29 cellular contexts compared by ENCODE assay signal in genomic region chr12:48036818-48037217, GRCh38. TPM values are rescaled to one million over a fixed set of nuclear protein-coding genes. Genes with fewer than 3 reads are reported as not detected.
DNase-seq lines count a peak whose midpoint lies in the region; ATAC-seq, FAIRE-seq and TF ChIP-seq lines count a peak whose summit lies in the region.
"Had no signal": no experiment of that assay in that cellular context is flagged by ENCODE, and none has a peak within 500 bp of the region (broad histone marks: within the 10 kb centered on the region; RNA-seq: fewer than 3 reads in every experiment).

No MANE protein-coding gene starts in this region.

- H2AFZ ChIP-seq in H9 (ENCODE audit: low read length) (no peak overlapping the region), astrocyte (ENCODE audit: low read depth, low read length) (no peak overlapping the region)

- H2BK5ac ChIP-seq in H9 (ENCODE audit: insufficient read length, low read length): no peak overlapping the region

- H3K9ac ChIP-seq in H9 (ENCODE audit: extremely low read depth, insufficient read length, low read length): no peak overlapping the region
- H3K9ac ChIP-seq in astrocyte (ENCODE audit: low read length): no peak overlapping the region

- H3K4me3 Mint-ChIP-seq in H9 (peak overlapping the region; percentile 12 to 61; a peak in 3 of 5 replicates), astrocyte (ENCODE audit: unreplicated experiment) (no peak overlapping the region), osteocyte (ENCODE audit: unreplicated experiment) (peak overlapping the region; percentile 49)
- H3K4me3 Mint-ChIP-seq: activated CD4-positive, alpha-beta T cell treated with anti-CD3 and anti-CD28 coated beads for 36 hours; activated T-cell treated with anti-CD3 and anti-CD28 coated beads, Interleukin-2, amount 50 U/mL, for 24 hours; CD8-positive, alpha-beta memory T cell had no signal

- H3K4me3 ChIP-seq in astrocyte (ENCODE audit: insufficient read depth, low read depth, low read length) (no peak overlapping the region), iPS-18c (ENCODE audit: insufficient read depth, low read depth, low read length) (peak overlapping the region; percentile 34; the same call in 1 of the 2 replicates), upper lobe of right lung (no peak overlapping the region)
- H3K4me3 ChIP-seq: stomach, tibial artery had no signal

- H3K79me1 ChIP-seq in H9 (ENCODE audit: insufficient read depth, low read depth, low read length, poor library complexity, severe bottlenecking): no peaks in the 10 kb centered on the region

- H2BK15ac ChIP-seq in H9 (ENCODE audit: low read depth, low read length): no peak overlapping the region

- H2BK20ac ChIP-seq in H9 (ENCODE audit: low read depth, low read length, poor library complexity, severe bottlenecking): no peak overlapping the region

- no peak overlapping the region for H2AK5ac ChIP-seq in H9 (ENCODE audit: insufficient read length, low read length)

- H3K23ac ChIP-seq in H9 (ENCODE audit: insufficient read length, low read depth, low read length): no peak overlapping the region

- ATAC-seq in upper lobe of right lung: no peak
- ATAC-seq: activated CD4-positive, alpha-beta T cell treated with anti-CD3 and anti-CD28 coated beads for 36 hours had no signal

- H3K27ac ChIP-seq in H9 (ENCODE audit: insufficient read length, low read depth, low read length) (no peak overlapping the region), astrocyte (ENCODE audit: low read depth, low read length) (no peak overlapping the region), upper lobe of right lung (no peak overlapping the region)
- H3K27ac ChIP-seq: neutrophil, stomach, tibial artery had no signal

- no peak overlapping the region for H4K5ac ChIP-seq in H9 (ENCODE audit: insufficient read length, low read depth, low read length)

- H3K56ac ChIP-seq in H9 (ENCODE audit: insufficient read length, low read depth, low read length): no peak overlapping the region

- peaks cover 87% of the 10 kb centered on the region for H3K27me3 Mint-ChIP-seq in H9 (ENCODE audit: low read depth)
- no peaks in the 10 kb centered on the region for H3K27me3 Mint-ChIP-seq in astrocyte (ENCODE audit: low read depth, unreplicated experiment)
- no peaks in the 10 kb centered on the region for H3K27me3 Mint-ChIP-seq in osteocyte (ENCODE audit: unreplicated experiment)
- H3K27me3 Mint-ChIP-seq: activated CD4-positive, alpha-beta T cell treated with anti-CD3 and anti-CD28 coated beads for 36 hours; activated T-cell treated with anti-CD3 and anti-CD28 coated beads, Interleukin-2, amount 50 U/mL, for 24 hours; CD8-positive, alpha-beta memory T cell had no signal

- H3K79me2 ChIP-seq in H9 (ENCODE audit: insufficient read depth, low read length) (no peaks in the 10 kb centered on the region), astrocyte (ENCODE audit: insufficient read depth, low read length) (no peaks in the 10 kb centered on the region)

- H3K36me3 ChIP-seq in astrocyte (ENCODE audit: insufficient read depth, low read length): no peaks in the 10 kb centered on the region
- no peaks in the 10 kb centered on the region for H3K36me3 ChIP-seq in upper lobe of right lung
- H3K36me3 ChIP-seq: BE2C, neutrophil, tibial artery had no signal

- peak overlapping the region; percentile 92 for H2BK12ac ChIP-seq in H9 (ENCODE audit: insufficient read length, low read depth, low read length)

- no peak overlapping the region for H2BK120ac ChIP-seq in H9 (ENCODE audit: low read depth, low read length, poor library complexity, severe bottlenecking)

- peaks cover 0 to 4% (median 0%) of the 10 kb centered on the region in 3 experiments; a peak in 3 of 7 replicates for H3K36me3 Mint-ChIP-seq in H9 (ENCODE audit: insufficient read depth in 1 of 3, low read depth in 3 of 3)
- no peaks in the 10 kb centered on the region for H3K36me3 Mint-ChIP-seq in astrocyte (ENCODE audit: low read depth, unreplicated experiment)
- no peaks in the 10 kb centered on the region for H3K36me3 Mint-ChIP-seq in osteocyte (ENCODE audit: unreplicated experiment)
- H3K36me3 Mint-ChIP-seq: CD8-positive, alpha-beta memory T cell had no signal

- H3K4me1 Mint-ChIP-seq in H9 (peaks cover 31 to 33% of the 10 kb centered on the region in 2 experiments), astrocyte (ENCODE audit: low read depth, unreplicated experiment) (peaks cover 15% of the 10 kb centered on the region), osteocyte (ENCODE audit: unreplicated experiment) (peaks cover 15% of the 10 kb centered on the region)

- H3K23me2 ChIP-seq in H9 (ENCODE audit: insufficient read length, low read depth, low read length, poor library complexity, severe bottlenecking): no peaks in the 10 kb centered on the region

- WGBS in H9 (ENCODE audit: extremely low coverage, insufficient read length, low lambda C conversion rate): no CpG with 5 or more reads among the region's 4 CpGs

- FAIRE-seq in astrocyte (lab: Jason Lieb, UNC): no peak
- FAIRE-seq: endothelial cell of umbilical vein, kidney had no signal

- H3K4ac ChIP-seq in H9 (ENCODE audit: low read depth, low read length): no peak overlapping the region

- 0 out of 2 replicates have a peak overlapping the region, but pooled peaks have one; percentile 32 for H3K14ac ChIP-seq in H9 (ENCODE audit: insufficient read depth, low read length)

- no peak overlapping the region for H4K8ac ChIP-seq in H9 (replicated peaks; ENCODE audit: insufficient read length, low read depth, low read length)

- no peaks in the 10 kb centered on the region for H3K9me3 ChIP-seq in H9 (ENCODE audit: control insufficient read depth, low read depth, low read length)
- no peaks in the 10 kb centered on the region for H3K9me3 ChIP-seq in astrocyte (ENCODE audit: insufficient read depth, low read depth, low read length)
- no peaks in the 10 kb centered on the region for H3K9me3 ChIP-seq in iPS-18c (ENCODE audit: control insufficient read depth, insufficient read depth, low read length)
- no peaks in the 10 kb centered on the region for H3K9me3 ChIP-seq in upper lobe of right lung
- H3K9me3 ChIP-seq: BE2C, neutrophil, stomach, tibial artery had no signal

- H3K18ac ChIP-seq in H9 (ENCODE audit: insufficient read length, low read depth, low read length): peak overlapping the region; percentile 54

- peaks cover 14% of the 10 kb centered on the region; the same call in 1 of the 2 replicates for H3K27me3 ChIP-seq in H9 (ENCODE audit: insufficient read depth, low read length)
- H3K27me3 ChIP-seq in astrocyte (ENCODE audit: insufficient read depth, low read length): no peaks in the 10 kb centered on the region
- H3K27me3 ChIP-seq in upper lobe of right lung: no peaks in the 10 kb centered on the region
- H3K27me3 ChIP-seq: BE2C, neutrophil, stomach, tibial artery had no signal

- H3K9me3 Mint-ChIP-seq in H9: no peaks in the 10 kb centered on the region
- no peaks in the 10 kb centered on the region for H3K9me3 Mint-ChIP-seq in astrocyte (ENCODE audit: unreplicated experiment)
- no peaks in the 10 kb centered on the region for H3K9me3 Mint-ChIP-seq in osteocyte (ENCODE audit: unreplicated experiment)
- H3K9me3 Mint-ChIP-seq: activated T-cell treated with anti-CD3 and anti-CD28 coated beads, Interleukin-2, amount 50 U/mL, for 24 hours; CD8-positive, alpha-beta memory T cell had no signal

- H4K20me1 ChIP-seq in H9 (ENCODE audit: control insufficient read depth, insufficient read depth, insufficient read length) (no peaks in the 10 kb centered on the region), astrocyte (ENCODE audit: insufficient read depth, low read length) (no peaks in the 10 kb centered on the region)

- DNase-seq in H9 (no peak), astrocyte (ENCODE audit: low read depth) (no peak), osteocyte (ENCODE audit: extremely low spot score, unreplicated experiment) (peak; percentile 53), SW480 (ENCODE audit: low spot score) (no peak), KBM-7 (no peak), G401 (ENCODE audit: low spot score) (no peak), upper lobe of right lung (no peak)
- DNase-seq: ACHN; activated CD4-positive, alpha-beta T cell treated with anti-CD3 and anti-CD28 coated beads for 36 hours; activated gamma-delta T cell; activated T-cell treated with anti-CD3 and anti-CD28 coated beads, Interleukin-2, amount 50 U/mL, for 24 hours; BE2C; CD8-positive, alpha-beta memory T cell; central memory CD4-positive, alpha-beta T cell; HCEC 1CT; Karpas-422; kidney; NCI-H1436 treated with DMSO at 0.1 percent for 48 hours; RPMI8226; stomach; tibial artery had no signal

- no peak overlapping the region for H3K27ac Mint-ChIP-seq in H9
- peak overlapping the region; percentile 92 for H3K27ac Mint-ChIP-seq in astrocyte (ENCODE audit: unreplicated experiment)
- peak overlapping the region; percentile 69 for H3K27ac Mint-ChIP-seq in osteocyte (ENCODE audit: unreplicated experiment)
- H3K27ac Mint-ChIP-seq: activated CD4-positive, alpha-beta T cell treated with anti-CD3 and anti-CD28 coated beads for 36 hours; activated T-cell treated with anti-CD3 and anti-CD28 coated beads, Interleukin-2, amount 50 U/mL, for 24 hours had no signal

- no peak overlapping the region for H4K91ac ChIP-seq in H9 (ENCODE audit: insufficient read length, low read depth, low read length)

- intact Hi-C loops in upper lobe of right lung (cut with DNase I): no loop called here

- no peak overlapping the region for H3T11ph ChIP-seq in H9 (ENCODE audit: low read length)

- H3K4me2 ChIP-seq in H9 (ENCODE audit: insufficient read depth, insufficient read length, low read length) (peak overlapping the region; percentile 3), astrocyte (ENCODE audit: low read length) (peak overlapping the region; percentile 63)

- TF ChIP-seq CTCF in H9 (conservative IDR thresholded peaks at IDR 0.05) (no peak), astrocyte (IDR thresholded peaks at IDR 0.05; ENCODE audit: insufficient read depth, low read depth, low read length) (no peak), osteocyte (IDR thresholded peaks at IDR 0.05) (no peak), upper lobe of right lung (IDR thresholded peaks at IDR 0.05) (no peak)

- in situ Hi-C loops in KBM-7 (cut with MboI; ENCODE audit: low pct_unique_long_range_greater_than_20kb, low sequenced_read_pairs) (no loop called here), G401 (cut with HindIII; ENCODE audit: low sequenced_read_pairs) (no loop called here)

- H3K4me1 ChIP-seq in H9 (ENCODE audit: insufficient read depth, low read length) (peaks cover 12% of the 10 kb centered on the region; the same call in 1 of the 2 replicates), astrocyte (ENCODE audit: insufficient read depth, low read length) (peaks cover 9% of the 10 kb centered on the region), upper lobe of right lung (peaks cover 7% of the 10 kb centered on the region)
- H3K4me1 ChIP-seq: BE2C, tibial artery had no signal

RNA-seq across cellular contexts. Expression of gene COL2A1, which starts 32.5 kb away (rescaled TPM):
- 10.8 and 11.4 TPM in 2 replicates for total RNA-seq in H9 (2021)
- total RNA-seq in astrocyte: 11.2 and 20.3 TPM in 2 replicates
- total RNA-seq in osteocyte: 0.70 and 2.0 TPM in 2 replicates
- 0.74 and 3.1 TPM in 2 replicates for total RNA-seq in G401 (2014; rRNA removed; shearing (Covaris generic))
- not detected for total RNA-seq in upper lobe of right lung
- total RNA-seq: activated CD8-positive, alpha-beta memory T cell treated with anti-CD3 and anti-CD28 coated beads for 36 hours; CD8-positive, alpha-beta memory T cell; dermis microvascular lymphatic vessel endothelial cell; endothelial cell of umbilical vein; HT-29; kidney; pulmonary artery endothelial cell; T-helper 1 cell treated with Interleukin-12 subunit alpha and Interleukin-12 subunit beta and Interleukin-4 antibody, amounts not matched to agents 30 ng/mL and 1 ng/mL, for 36 hours had no signal

Comparison
In these comparisons a context has a peak if more than half of its experiments do, and no peak if none do; other contexts are left out.
1. H3K27ac Mint-ChIP-seq: peak in astrocyte (single experiment) and osteocyte (single experiment); none in H9 (0 of 3).